Comparison of ENCODE assay signal across 12 cellular contexts in the genomic region with DNA sequence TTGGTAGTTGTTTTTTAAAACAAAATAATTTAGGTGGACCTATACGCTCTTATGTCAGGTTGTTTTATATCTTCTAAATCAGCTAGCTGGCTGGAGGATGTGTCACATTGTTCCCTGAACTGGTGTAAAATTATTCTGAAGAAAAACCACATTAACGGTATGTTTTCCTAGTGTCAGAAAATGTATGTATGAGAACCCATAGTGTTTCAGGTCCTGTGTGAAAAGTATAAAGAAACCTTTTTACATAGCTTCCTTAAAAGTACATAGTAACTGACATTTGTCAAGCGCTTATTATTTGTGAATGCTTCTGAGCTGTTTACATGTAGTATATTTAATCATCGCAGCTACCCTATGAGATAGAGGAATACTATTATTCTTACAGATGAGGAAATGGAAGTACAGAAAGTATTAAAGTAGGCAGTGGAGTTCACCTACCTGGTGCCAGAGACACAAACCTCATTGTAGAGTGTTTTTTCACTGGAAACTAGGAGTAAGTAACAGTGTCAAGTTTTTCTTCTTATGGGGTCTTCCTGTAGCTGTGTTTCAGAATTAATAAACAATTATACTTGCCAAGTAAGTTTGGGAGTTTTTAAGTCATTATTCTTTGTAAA. TPM values are rescaled to one million over a fixed set of nuclear protein-coding genes. Genes with fewer than 3 reads are reported as not detected.
DNase-seq lines count a peak whose midpoint lies in the region; ATAC-seq and TF ChIP-seq lines count a peak whose summit lies in the region.
"Had no signal": no experiment of that assay in that cellular context is flagged by ENCODE, and none has a peak within 500 bp of the region (broad histone marks: within the 10 kb centered on the region; RNA-seq: fewer than 3 reads in every experiment).

No MANE protein-coding gene starts in this region.

- H3K4me3 ChIP-seq in OCI-LY3 (ENCODE audit: low read length) = peak overlapping the region; percentile 38
- H3K4me3 ChIP-seq: body of pancreas, heart left ventricle had no signal

- peak overlapping the region; percentile 69 for H3K4me2 ChIP-seq in OCI-LY3 (ENCODE audit: low read length)

- peaks cover 100% of the 10 kb centered on the region for H3K79me2 ChIP-seq in OCI-LY3 (ENCODE audit: low read length)

- no peak for DNase-seq in activated CD4-positive, alpha-beta T cell treated with anti-CD3 and anti-CD28 coated beads, Interleukin-2, amount 10 ng/mL, durations not matched to agents 7 days and 5 days
- DNase-seq in activated CD4-positive, alpha-beta T cell treated with anti-CD3 and anti-CD28 coated beads, Interleukin-2, amount 50 U/mL, for 4 hours = no peak
- DNase-seq in activated naive CD8-positive, alpha-beta T cell treated with anti-CD3 and anti-CD28 coated beads, Interleukin-2, amount 50 U/mL, for 24 hours = no peak
- DNase-seq in COLO829 (ENCODE audit: low spot score) (no peak), activated gamma-delta T cell treated with Interleukin-2 at 50 U/mL for 16 hours (no peak)
- DNase-seq in stimulated activated CD4-positive, alpha-beta T cell treated with anti-CD3 and anti-CD28 coated beads, Interleukin-4, amount 100 ng/mL, for 1 hour = no peak
- DNase-seq: body of pancreas, heart left ventricle, left ventricle myocardium superior, posterior cingulate gyrus had no signal

- H4K20me1 ChIP-seq in OCI-LY3 (ENCODE audit: insufficient read depth, low read length) = peaks cover 73% of the 10 kb centered on the region

- H3K27ac Mint-ChIP-seq in activated CD4-positive, alpha-beta T cell treated with anti-CD3 and anti-CD28 coated beads, Interleukin-2, amount 10 ng/mL, durations not matched to agents 7 days and 5 days = peak overlapping the region; percentile 89
- H3K27ac Mint-ChIP-seq in activated naive CD8-positive, alpha-beta T cell treated with anti-CD3 and anti-CD28 coated beads, Interleukin-2, amount 50 U/mL, for 24 hours = peak overlapping the region; percentile 94
- peak overlapping the region; percentile 91 for H3K27ac Mint-ChIP-seq in stimulated activated memory B cell treated with anti-CD40 and anti-IgM and Interleukin-4, amounts not matched to agents 10 μg/mL and 1 μg/mL and 100 μg/mL, for 72 hours

- H3K27me3 ChIP-seq in OCI-LY3 (ENCODE audit: low read depth, low read length) = no peaks in the 10 kb centered on the region
- H3K27me3 ChIP-seq: body of pancreas, heart left ventricle had no signal

- peak overlapping the region; percentile 13 for H3K27ac ChIP-seq in OCI-LY3 (ENCODE audit: low read length)

- H3K9ac ChIP-seq in OCI-LY3 (ENCODE audit: low read length) = no peak overlapping the region; the same call in 1 of the 2 replicates

- CTCF ChIA-PET in activated CD4-positive, alpha-beta T cell treated with anti-CD3 and anti-CD28 coated beads, Interleukin-2, amount 10 ng/mL, durations not matched to agents 7 days and 5 days (lab: Charles Lee) = interaction anchor here (1.5 to 3.6 kb wide), 5 partner anchors 8 to 103 kb away, joined by 3 to 23 read pairs (median 9); partner anchors contain the start of gene FAM120AOS

- POLR2A ChIA-PET in activated CD4-positive, alpha-beta T cell treated with anti-CD3 and anti-CD28 coated beads, Interleukin-2, amount 10 ng/mL, durations not matched to agents 7 days and 5 days (lab: Charles Lee) = interaction anchor here (0.7 kb wide), 1 partner anchor 100 kb away, joined by 3 read pairs; no protein-coding TSS in a partner anchor

- peak; percentile 73 for ATAC-seq in activated naive CD8-positive, alpha-beta T cell treated with anti-CD3 and anti-CD28 coated beads, Interleukin-2, amount 50 U/mL, for 24 hours
- no peak for ATAC-seq in stimulated activated memory B cell treated with anti-CD40 and anti-IgM and Interleukin-4, amounts not matched to agents 10 μg/mL and 1 μg/mL and 100 μg/mL, for 72 hours
- ATAC-seq: body of pancreas, heart left ventricle, left ventricle myocardium superior had no signal

- no peaks in the 10 kb centered on the region for H3K27me3 Mint-ChIP-seq in activated CD4-positive, alpha-beta T cell treated with anti-CD3 and anti-CD28 coated beads, Interleukin-2, amount 10 ng/mL, durations not matched to agents 7 days and 5 days
- H3K27me3 Mint-ChIP-seq in activated naive CD8-positive, alpha-beta T cell treated with anti-CD3 and anti-CD28 coated beads, Interleukin-2, amount 50 U/mL, for 24 hours = no peaks in the 10 kb centered on the region
- H3K27me3 Mint-ChIP-seq in stimulated activated memory B cell treated with anti-CD40 and anti-IgM and Interleukin-4, amounts not matched to agents 10 μg/mL and 1 μg/mL and 100 μg/mL, for 72 hours = no peaks in the 10 kb centered on the region

- H3K4me3 Mint-ChIP-seq in activated CD4-positive, alpha-beta T cell treated with anti-CD3 and anti-CD28 coated beads, Interleukin-2, amount 10 ng/mL, durations not matched to agents 7 days and 5 days = peak overlapping the region; percentile 52
- H3K4me3 Mint-ChIP-seq in activated naive CD8-positive, alpha-beta T cell treated with anti-CD3 and anti-CD28 coated beads, Interleukin-2, amount 50 U/mL, for 24 hours = peak overlapping the region; percentile 63
- peak overlapping the region; percentile 47 for H3K4me3 Mint-ChIP-seq in stimulated activated memory B cell treated with anti-CD40 and anti-IgM and Interleukin-4, amounts not matched to agents 10 μg/mL and 1 μg/mL and 100 μg/mL, for 72 hours

- no peak overlapping the region for H2AFZ ChIP-seq in OCI-LY3 (ENCODE audit: low read depth, low read length)

- H3K9me3 ChIP-seq in OCI-LY3 (ENCODE audit: insufficient read depth, low read length) = no peaks in the 10 kb centered on the region
- H3K9me3 ChIP-seq: body of pancreas, heart left ventricle had no signal

- H3K36me3 ChIP-seq in OCI-LY3 (replicated peaks; ENCODE audit: low read depth, low read length) = peaks cover 3% of the 10 kb centered on the region
- H3K36me3 ChIP-seq: heart left ventricle had no signal

- peaks cover 34% of the 10 kb centered on the region for H3K36me3 Mint-ChIP-seq in activated CD4-positive, alpha-beta T cell treated with anti-CD3 and anti-CD28 coated beads, Interleukin-2, amount 10 ng/mL, durations not matched to agents 7 days and 5 days (ENCODE audit: low read depth)
- peaks cover 18% of the 10 kb centered on the region for H3K36me3 Mint-ChIP-seq in activated naive CD8-positive, alpha-beta T cell treated with anti-CD3 and anti-CD28 coated beads, Interleukin-2, amount 50 U/mL, for 24 hours (ENCODE audit: low read depth)
- peaks cover 13% of the 10 kb centered on the region for H3K36me3 Mint-ChIP-seq in stimulated activated memory B cell treated with anti-CD40 and anti-IgM and Interleukin-4, amounts not matched to agents 10 μg/mL and 1 μg/mL and 100 μg/mL, for 72 hours

- no peak for TF ChIP-seq CTCF in OCI-LY3 (IDR thresholded peaks at IDR 0.05; ENCODE audit: low read depth, low read length)

- peaks cover 26% of the 10 kb centered on the region for H3K4me1 ChIP-seq in OCI-LY3 (ENCODE audit: low read length)

- H3K4me1 Mint-ChIP-seq in activated CD4-positive, alpha-beta T cell treated with anti-CD3 and anti-CD28 coated beads, Interleukin-2, amount 10 ng/mL, durations not matched to agents 7 days and 5 days = peaks cover 85% of the 10 kb centered on the region
- peaks cover 91% of the 10 kb centered on the region for H3K4me1 Mint-ChIP-seq in activated naive CD8-positive, alpha-beta T cell treated with anti-CD3 and anti-CD28 coated beads, Interleukin-2, amount 50 U/mL, for 24 hours
- peaks cover 84% of the 10 kb centered on the region for H3K4me1 Mint-ChIP-seq in stimulated activated memory B cell treated with anti-CD40 and anti-IgM and Interleukin-4, amounts not matched to agents 10 μg/mL and 1 μg/mL and 100 μg/mL, for 72 hours

- no peaks in the 10 kb centered on the region for H3K9me3 Mint-ChIP-seq in activated CD4-positive, alpha-beta T cell treated with anti-CD3 and anti-CD28 coated beads, Interleukin-2, amount 10 ng/mL, durations not matched to agents 7 days and 5 days
- H3K9me3 Mint-ChIP-seq in activated naive CD8-positive, alpha-beta T cell treated with anti-CD3 and anti-CD28 coated beads, Interleukin-2, amount 50 U/mL, for 24 hours = no peaks in the 10 kb centered on the region
- no peaks in the 10 kb centered on the region for H3K9me3 Mint-ChIP-seq in stimulated activated memory B cell treated with anti-CD40 and anti-IgM and Interleukin-4, amounts not matched to agents 10 μg/mL and 1 μg/mL and 100 μg/mL, for 72 hours

RNA-seq across cellular contexts. Expression of gene FAM120AOS, which starts 10.4 kb away (rescaled TPM):
- total RNA-seq in activated CD4-positive, alpha-beta T cell treated with anti-CD3 and anti-CD28 coated beads, Interleukin-2, amount 10 ng/mL, durations not matched to agents 7 days and 5 days = 10 to 100 TPM; 34.9 to 35.4 TPM

RNA-seq across cellular contexts. Expression of gene FAM120A, which starts 12.3 kb away (rescaled TPM):
- 100 to 1,000 TPM; 118 to 135 TPM for total RNA-seq in activated CD4-positive, alpha-beta T cell treated with anti-CD3 and anti-CD28 coated beads, Interleukin-2, amount 10 ng/mL, durations not matched to agents 7 days and 5 days
